In the genomic region with DNA sequence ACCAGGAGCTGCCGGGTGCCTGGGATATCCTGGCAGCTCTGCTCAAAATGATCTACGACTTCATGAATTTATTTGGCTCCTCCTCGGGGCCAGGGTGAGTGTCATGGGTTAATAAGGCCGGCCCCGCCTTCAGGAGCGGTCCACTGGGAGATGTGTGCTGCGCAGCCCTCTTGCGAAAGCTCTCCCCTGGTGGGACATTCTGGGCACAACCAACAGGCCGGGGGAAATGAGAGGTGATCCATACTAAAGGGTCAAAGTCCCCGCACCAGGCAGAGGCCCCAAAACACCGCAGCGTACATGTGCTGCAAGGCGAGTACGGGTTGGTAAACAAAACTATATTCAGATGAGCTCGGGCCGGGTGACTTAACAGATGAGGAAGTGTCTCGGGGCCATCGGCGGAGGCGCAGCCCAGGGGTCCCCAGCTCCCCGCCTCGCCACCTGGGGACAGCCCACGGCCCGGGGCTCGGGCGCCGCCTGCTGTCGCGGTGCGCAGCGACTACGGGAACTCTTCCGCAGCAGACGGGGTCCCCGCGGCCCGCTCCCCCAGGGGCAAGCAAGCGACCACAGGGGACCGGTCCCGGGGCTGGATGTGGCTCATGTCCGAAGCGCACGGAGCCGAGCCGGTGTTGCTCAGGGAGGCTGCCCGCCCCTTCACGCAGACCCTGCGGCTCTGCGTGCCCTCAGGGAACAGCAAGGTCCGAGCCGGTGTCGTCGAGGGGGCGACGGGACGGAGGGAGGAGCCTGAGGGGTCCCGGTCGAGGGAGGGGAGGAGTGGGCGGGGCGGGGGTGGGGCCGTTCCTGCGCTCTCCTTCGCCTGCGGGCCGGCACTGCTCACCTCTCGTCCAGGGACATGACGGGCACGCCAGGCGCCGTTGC, we compare ENCODE assay signal across 9 cellular contexts. TPM values are rescaled to one million over a fixed set of nuclear protein-coding genes. Genes with fewer than 3 reads are reported as not detected.
A peak's percentile ranks its signal among the peaks of the same experiment; 100 is the strongest.
DNase-seq lines count a peak whose midpoint lies in the region; ATAC-seq and TF ChIP-seq lines count a peak whose summit lies in the region.
"Had no signal": no experiment of that assay in that cellular context is flagged by ENCODE, and none has a peak within 500 bp of the region (broad histone marks: within the 10 kb centered on the region; RNA-seq: fewer than 3 reads in every experiment).

A gene with protein sequence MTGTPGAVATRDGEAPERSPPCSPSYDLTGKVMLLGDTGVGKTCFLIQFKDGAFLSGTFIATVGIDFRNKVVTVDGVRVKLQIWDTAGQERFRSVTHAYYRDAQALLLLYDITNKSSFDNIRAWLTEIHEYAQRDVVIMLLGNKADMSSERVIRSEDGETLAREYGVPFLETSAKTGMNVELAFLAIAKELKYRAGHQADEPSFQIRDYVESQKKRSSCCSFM (plus strand): TSS at position 834 of the 876 bp plus-strand sequence. CDS start 17 bp downstream, at position 851.

- peak within 1 kb of the TSS; percentile 72 for H3K4me3 ChIP-seq in BLaER1
- H3K4me3 ChIP-seq in PC-3 (ENCODE audit: low read length): no peak within 1 kb of the TSS; the same call in 1 of the 2 replicates
- peak within 1 kb of the TSS; percentile 29 to 57 for H3K4me3 ChIP-seq in ascending aorta

- peaks cover 46% of the 10 kb centered on the region for H3K4me1 Mint-ChIP-seq in stimulated activated naive CD8-positive, alpha-beta T cell treated with anti-CD3 and anti-CD28 coated beads, Interleukin-15, amount 100 ng/mL, for 72 hours

- no peaks in the 10 kb centered on the region for H3K79me2 ChIP-seq in PC-3 (ENCODE audit: low read length)

- no peaks in the 10 kb centered on the region for H3F3A ChIP-seq in PC-3 (ENCODE audit: low read length, unreplicated experiment)

- H3K9me3 Mint-ChIP-seq in stimulated activated naive CD8-positive, alpha-beta T cell treated with anti-CD3 and anti-CD28 coated beads, Interleukin-15, amount 100 ng/mL, for 72 hours: no peaks in the 10 kb centered on the region

- DNase-seq in PC-3 (no peak), ascending aorta (ENCODE audit: low spot score in 2 of 2) (peak in 1 of 2 donors; percentile 70), left kidney (ENCODE audit: low read depth, low spot score) (peak; percentile 85), SW 1271 (lab: John Stamatoyannopoulos, UW) (no peak)
- peak; percentile 64 to 67 for DNase-seq in stimulated activated naive CD8-positive, alpha-beta T cell treated with anti-CD3 and anti-CD28 coated beads, Interleukin-15, amount 100 ng/mL, for 72 hours

- H3K27me3 ChIP-seq in BLaER1: no peaks in the 10 kb centered on the region
- peaks cover 60% of the 10 kb centered on the region for H3K27me3 ChIP-seq in PC-3 (ENCODE audit: low read length)
- peaks cover 10% of the 10 kb centered on the region for H3K27me3 ChIP-seq in ascending aorta

- intact Hi-C loops in PC-3 (cut with micrococcal nuclease): loop anchor here (1.0 kb wide), 1 partner anchor 79 kb away; no protein-coding TSS in a partner anchor
- intact Hi-C loops in ascending aorta (cut with DNase I): no loop called here

- ATAC-seq in GM21737 (IDR thresholded peaks at IDR 0.05; ENCODE audit: unreplicated experiment): peak; percentile 42
- ATAC-seq in PC-3: peak; percentile 12
- ATAC-seq in stimulated activated naive CD8-positive, alpha-beta T cell treated with anti-CD3 and anti-CD28 coated beads, Interleukin-15, amount 100 ng/mL, for 72 hours: peak; percentile 39
- ATAC-seq in HG03045 (IDR thresholded peaks at IDR 0.05; ENCODE audit: unreplicated experiment): no peak

- H3K9me2 ChIP-seq in PC-3 (replicated peaks; ENCODE audit: low read length): no peaks in the 10 kb centered on the region

- H3K4me2 ChIP-seq in BLaER1 (peak within 1 kb of the TSS; percentile 92), PC-3 (ENCODE audit: low read length) (peak within 1 kb of the TSS; percentile 38)

- H3K27ac ChIP-seq in BLaER1 (peak within 1 kb of the TSS; percentile 88), PC-3 (ENCODE audit: low read length) (no peak within 1 kb of the TSS), ascending aorta (no peak within 1 kb of the TSS)

- H3K4me1 ChIP-seq in BLaER1 (peaks cover 83% of the 10 kb centered on the region), PC-3 (ENCODE audit: insufficient read depth, low read length) (peaks cover 14% of the 10 kb centered on the region), ascending aorta (peaks cover 4 to 17% of the 10 kb centered on the region in 2 donors)

- peak within 1 kb of the TSS; percentile 57 to 74 for H3K27ac Mint-ChIP-seq in stimulated activated naive CD8-positive, alpha-beta T cell treated with anti-CD3 and anti-CD28 coated beads, Interleukin-15, amount 100 ng/mL, for 72 hours

- peak within 1 kb of the TSS; percentile 77 for H3K9ac ChIP-seq in BLaER1
- H3K9ac ChIP-seq in PC-3 (ENCODE audit: low read length): no peak within 1 kb of the TSS

- CTCF ChIA-PET in PC-3 (lab: Charles Lee): interaction anchor here (0.6 to 3.5 kb wide), 3 partner anchors 40 to 193 kb away, joined by 3 to 53 read pairs (median 5); a partner anchor contains a TSS

- TF ChIP-seq CTCF in PC-3 (conservative IDR thresholded peaks at IDR 0.05; ENCODE audit: low read depth, low read length) (peak; percentile 58), ascending aorta (IDR thresholded peaks at IDR 0.05) (peak; percentile 27 to 45 (median 39))

- peak within 1 kb of the TSS; percentile 32; the same call in 1 of the 2 replicates for H2AFZ ChIP-seq in PC-3 (ENCODE audit: low read length)

- H4K20me1 ChIP-seq in BLaER1 (no peaks in the 10 kb centered on the region), PC-3 (ENCODE audit: low read length) (no peaks in the 10 kb centered on the region)

- H3K27me3 Mint-ChIP-seq in stimulated activated naive CD8-positive, alpha-beta T cell treated with anti-CD3 and anti-CD28 coated beads, Interleukin-15, amount 100 ng/mL, for 72 hours: peaks cover 15% of the 10 kb centered on the region

- H3K4me3 Mint-ChIP-seq in stimulated activated naive CD8-positive, alpha-beta T cell treated with anti-CD3 and anti-CD28 coated beads, Interleukin-15, amount 100 ng/mL, for 72 hours: peak within 1 kb of the TSS; percentile 87 to 88

- no TSS peak for BruUV-seq in PC-3 (replicated peaks; lab: Mats Ljungman, UMichigan)

- H3K36me3 ChIP-seq in BLaER1: no peaks in the 10 kb centered on the region
- no peaks in the 10 kb centered on the region for H3K36me3 ChIP-seq in PC-3 (ENCODE audit: low read depth, low read length)
- no peaks in the 10 kb centered on the region for H3K36me3 ChIP-seq in ascending aorta

- POLR2A ChIA-PET in PC-3 (lab: Charles Lee; ENCODE audit: unreplicated experiment): no interaction called here

- H3K9me3 ChIP-seq in BLaER1: no peaks in the 10 kb centered on the region
- H3K9me3 ChIP-seq in PC-3 (ENCODE audit: low read length): no peaks in the 10 kb centered on the region
- H3K9me3 ChIP-seq in ascending aorta: no peaks in the 10 kb centered on the region

RNA-seq across cellular contexts. Expression of the gene that starts here (rescaled TPM):
- 0.17 and 0.66 TPM in 2 replicates for total RNA-seq in PC-3 (2014; rRNA removed)
- 0.32 TPM for total RNA-seq in ascending aorta
- total RNA-seq: kidney epithelial cell had no signal

Comparison
In these comparisons a context has a peak if more than half of its experiments do, and no peak if none do; other contexts are left out.
1. Peak in ATAC-seq and H3K4me2 ChIP-seq in PC-3; RNA of the gene not detected or under 1 TPM.
2. DNase-seq: peak in left kidney (single experiment) and stimulated activated naive CD8-positive, alpha-beta T cell treated with anti-CD3 and anti-CD28 coated beads, Interleukin-15, amount 100 ng/mL, for 72 hours (2 of 2); none in PC-3 (single experiment) and SW 1271 (0 of 2).